Comparison of ENCODE assay signal across 16 cellular contexts in the genomic region with DNA sequence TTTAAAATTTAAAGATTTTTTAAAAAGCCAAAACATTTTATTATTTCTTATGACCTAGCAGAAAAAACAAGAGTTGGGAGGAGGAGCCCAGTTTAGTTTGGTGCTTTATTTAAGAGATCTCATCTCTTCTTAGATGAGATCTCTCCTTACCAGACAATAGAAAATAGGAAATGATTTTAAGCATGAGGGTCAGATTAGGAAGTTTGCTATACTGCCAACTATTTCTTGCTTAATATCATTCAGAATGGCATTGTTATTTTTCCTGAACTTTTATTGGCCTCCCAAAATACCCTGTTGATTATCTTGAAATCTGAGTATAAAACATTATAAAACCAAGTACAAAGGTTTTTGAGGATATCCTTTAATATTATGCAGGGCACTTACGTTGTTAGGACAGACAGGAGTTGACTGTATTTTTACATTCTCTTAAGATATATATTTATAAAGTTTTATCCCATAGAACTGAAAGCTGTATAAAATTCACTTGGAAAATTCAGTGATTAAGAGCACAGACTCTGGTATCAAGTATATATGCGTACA. TPM values are rescaled to one million over a fixed set of nuclear protein-coding genes. Genes with fewer than 3 reads are reported as not detected.
DNase-seq lines count a peak whose midpoint lies in the region; ATAC-seq, FAIRE-seq and TF ChIP-seq lines count a peak whose summit lies in the region.
"Had no signal": no experiment of that assay in that cellular context is flagged by ENCODE, and none has a peak within 500 bp of the region (broad histone marks: within the 10 kb centered on the region; RNA-seq: fewer than 3 reads in every experiment).

No MANE protein-coding gene starts in this region.

- ATAC-seq in left ventricle myocardium superior (no peak), pancreas (no peak)
- ATAC-seq: GM23338, HCT116 had no signal

- H3K4me3 ChIP-seq in left ventricle myocardium inferior = no peak overlapping the region
- no peak overlapping the region for H3K4me3 ChIP-seq in pancreas
- H3K4me3 ChIP-seq: GM23338 had no signal

- H3K9me3 ChIP-seq in left ventricle myocardium inferior (replicated peaks) (no peaks in the 10 kb centered on the region), pancreas (no peaks in the 10 kb centered on the region)

- intact Hi-C loops in left ventricle myocardium inferior (cut with micrococcal nuclease) = no loop called here
- intact Hi-C loops in left ventricle myocardium superior (cut with micrococcal nuclease) = no loop called here
- intact Hi-C loops in pancreas (cut with DNase I) = no loop called here

- H3K27ac ChIP-seq in left ventricle myocardium inferior (replicated peaks) = peak overlapping the region; percentile 37
- no peak overlapping the region for H3K27ac ChIP-seq in pancreas

- no peak for TF ChIP-seq CTCF in left ventricle myocardium inferior (IDR thresholded peaks at IDR 0.05; ENCODE audit: borderline replicate concordance)
- TF ChIP-seq CTCF in pancreas (IDR thresholded peaks at IDR 0.05) = no peak

- peaks cover 18% of the 10 kb centered on the region for H3K36me3 ChIP-seq in left ventricle myocardium inferior
- no peaks in the 10 kb centered on the region for H3K36me3 ChIP-seq in pancreas

- H3K27me3 ChIP-seq in left ventricle myocardium inferior (ENCODE audit: low read depth) (no peaks in the 10 kb centered on the region), pancreas (no peaks in the 10 kb centered on the region)

- FAIRE-seq in islet of Langerhans (lab: Jason Lieb, UNC) (peak; percentile 33), pancreas (lab: Jason Lieb, UNC) (no peak)
- FAIRE-seq: G401.6, GM12892 had no signal

- peaks cover 42% of the 10 kb centered on the region for H3K4me1 ChIP-seq in left ventricle myocardium inferior
- peaks cover 6 to 11% (median 6%) of the 10 kb centered on the region in 3 donors for H3K4me1 ChIP-seq in pancreas

- WGBS in pancreas, 2 donors = 96 to 98% methylated on average over 2 of the region's 2 CpGs

- DNase-seq in left ventricle myocardium inferior (no peak), left ventricle myocardium superior (no peak), dermis blood vessel endothelial cell (peak; percentile 46), UCSD-AML1 (lab: John Stamatoyannopoulos, UW; ENCODE audit: unreplicated experiment) (no peak), pancreas (no peak)
- DNase-seq: C1 segment of cervical spinal cord; CD4-positive, alpha-beta memory T cell; COR-L47; DMS153; DND-41; H9 had no signal

RNA-seq across cellular contexts. Expression of a gene that starts 56.1 kb away (rescaled TPM):
- total RNA-seq in left ventricle myocardium inferior (30.1 TPM), left ventricle myocardium superior (26.6 TPM), dermis blood vessel endothelial cell (4.9 and 14.0 TPM in 2 replicates), pancreas (1 to 10 TPM; 5.2 to 9.6 (median 6.8) TPM)
- polyA plus RNA-seq in pancreas = 10 to 100 TPM in 1 of 2 donors, 1 to 10 TPM in 1; 5.2 to 10.2 TPM
